23 cellular contexts compared by ENCODE assay signal in genomic region chr12:46282829-46283228, GRCh38. TPM values are rescaled to one million over a fixed set of nuclear protein-coding genes. Genes with fewer than 3 reads are reported as not detected.
DNase-seq lines count a peak whose midpoint lies in the region; ATAC-seq, FAIRE-seq and TF ChIP-seq lines count a peak whose summit lies in the region.
"Had no signal": no experiment of that assay in that cellular context is flagged by ENCODE, and none has a peak within 500 bp of the region (broad histone marks: within the 10 kb centered on the region; RNA-seq: fewer than 3 reads in every experiment).

No MANE protein-coding gene starts in this region.

- H3K4me1 ChIP-seq in HEK293 (ENCODE audit: control insufficient read depth, insufficient read depth, low read length), result no peaks in the 10 kb centered on the region
- H3K4me1 ChIP-seq: A549; BE2C; BLaER1 treated with 17β-estradiol and CSF1 and Interleukin-3, amounts not matched to agents 10 nM and 100 nM; HAP-1 had no signal

- TF ChIP-seq CTCF in HEK293 (tag by site-specific recombination; IDR thresholded peaks at IDR 0.05), result no peak

- ATAC-seq in activated T-cell treated with anti-CD3 and anti-CD28 coated beads, Interleukin-2, amount 50 U/mL, for 72 hours (replicated peaks in 1 of 2), result no peak
- ATAC-seq in activated naive CD8-positive, alpha-beta T cell treated with anti-CD3 and anti-CD28 coated beads, Interleukin-2, amount 50 U/mL, for 24 hours, result no peak
- ATAC-seq: A549 had no signal

- FAIRE-seq in frontal cortex (lab: Jason Lieb, UNC), result peak; percentile 55
- FAIRE-seq: A549, D721Med, GM12892, H54 had no signal

- H3K4me3 ChIP-seq in HEK293 (ENCODE audit: low read depth, low read length), result no peak overlapping the region
- H3K4me3 ChIP-seq: A549, HAP-1 had no signal

- H3K4me3 Mint-ChIP-seq in activated T-cell treated with anti-CD3 and anti-CD28 coated beads, Interleukin-2, amount 50 U/mL, for 72 hours, result no peak overlapping the region
- no peak overlapping the region for H3K4me3 Mint-ChIP-seq in activated naive CD8-positive, alpha-beta T cell treated with anti-CD3 and anti-CD28 coated beads, Interleukin-2, amount 50 U/mL, for 24 hours
- H3K4me3 Mint-ChIP-seq: CD14-positive monocyte; CD4-positive, alpha-beta T cell had no signal

- no peak overlapping the region for H3K27ac ChIP-seq in HEK293 (ENCODE audit: extremely low read depth, low read depth, low read length)
- H3K27ac ChIP-seq: A549; BLaER1 treated with 17β-estradiol and CSF1 and Interleukin-3, amounts not matched to agents 10 nM and 100 nM had no signal

- H3K36me3 ChIP-seq in HEK293 (ENCODE audit: control insufficient read depth in 2 of 2, insufficient read depth in 1 of 2, low read length in 2 of 2), result no peaks in the 10 kb centered on the region
- H3K36me3 ChIP-seq: BE2C, HAP-1 had no signal

- H3K36me3 Mint-ChIP-seq in activated T-cell treated with anti-CD3 and anti-CD28 coated beads, Interleukin-2, amount 50 U/mL, for 72 hours (ENCODE audit: insufficient read depth in 2 of 2), result peaks cover 31 to 43% of the 10 kb centered on the region in 2 donors
- H3K36me3 Mint-ChIP-seq in activated naive CD8-positive, alpha-beta T cell treated with anti-CD3 and anti-CD28 coated beads, Interleukin-2, amount 50 U/mL, for 24 hours (ENCODE audit: low read depth), result peaks cover 39% of the 10 kb centered on the region

- peak overlapping the region; percentile 45 for H3K27ac Mint-ChIP-seq in activated T-cell treated with anti-CD3 and anti-CD28 coated beads, Interleukin-2, amount 50 U/mL, for 72 hours
- H3K27ac Mint-ChIP-seq in activated naive CD8-positive, alpha-beta T cell treated with anti-CD3 and anti-CD28 coated beads, Interleukin-2, amount 50 U/mL, for 24 hours, result no peak overlapping the region
- H3K27ac Mint-ChIP-seq: CD4-positive, alpha-beta T cell had no signal

- CTCF ChIA-PET in HEK293 (lab: Yijun Ruan, JAX), result interaction anchor here (0.6 kb wide), 1 partner anchor 1502 kb away, joined by 3 read pairs; no protein-coding TSS in a partner anchor

- no peaks in the 10 kb centered on the region for H3K9me3 ChIP-seq in HEK293 (ENCODE audit: control insufficient read depth, insufficient read depth, low read depth, low read length)
- H3K9me3 ChIP-seq: HAP-1 had no signal

- H3K9me3 Mint-ChIP-seq in activated T-cell treated with anti-CD3 and anti-CD28 coated beads, Interleukin-2, amount 50 U/mL, for 72 hours, result peaks cover 27% of the 10 kb centered on the region in 2 donors
- H3K9me3 Mint-ChIP-seq in activated naive CD8-positive, alpha-beta T cell treated with anti-CD3 and anti-CD28 coated beads, Interleukin-2, amount 50 U/mL, for 24 hours, result peaks cover 35% of the 10 kb centered on the region

- POLR2A ChIA-PET in HEK293 (lab: Yijun Ruan, JAX), result no interaction called here

- no peaks in the 10 kb centered on the region for H3K4me1 Mint-ChIP-seq in activated T-cell treated with anti-CD3 and anti-CD28 coated beads, Interleukin-2, amount 50 U/mL, for 72 hours (ENCODE audit: low read depth)
- no peaks in the 10 kb centered on the region for H3K4me1 Mint-ChIP-seq in activated naive CD8-positive, alpha-beta T cell treated with anti-CD3 and anti-CD28 coated beads, Interleukin-2, amount 50 U/mL, for 24 hours
- H3K4me1 Mint-ChIP-seq: CD14-positive monocyte; CD8-positive, alpha-beta memory T cell had no signal

- DNase-seq in activated T-cell treated with anti-CD3 and anti-CD28 coated beads, Interleukin-2, amount 50 U/mL, for 72 hours, result no peak
- DNase-seq in activated T-cell treated with anti-CD3 and anti-CD28 coated beads for 4 hours (no peak), frontal cortex (ENCODE audit: low spot score in 2 of 2) (no peak), NCI-H524 (lab: John Stamatoyannopoulos, UW) (no peak), HuH-7 (ENCODE audit: low spot score) (no peak)
- no peak for DNase-seq in activated naive CD8-positive, alpha-beta T cell treated with anti-CD3 and anti-CD28 coated beads, Interleukin-2, amount 50 U/mL, for 24 hours
- DNase-seq: 8988T; ACHN; AML-193; BE2C; CD4-positive, alpha-beta T cell; CD8-positive, alpha-beta memory T cell; DMS53; DMS79 treated with DMSO at 0.1 percent for 48 hours; GOT3 had no signal

- H3K27me3 Mint-ChIP-seq in activated T-cell treated with anti-CD3 and anti-CD28 coated beads, Interleukin-2, amount 50 U/mL, for 72 hours (ENCODE audit: low read depth), result no peaks in the 10 kb centered on the region
- H3K27me3 Mint-ChIP-seq in activated naive CD8-positive, alpha-beta T cell treated with anti-CD3 and anti-CD28 coated beads, Interleukin-2, amount 50 U/mL, for 24 hours, result no peaks in the 10 kb centered on the region
- H3K27me3 Mint-ChIP-seq: CD4-positive, alpha-beta T cell had no signal

TF ChIP-seq in HEK293, 187 proteins besides CTCF, POLR2A, EP300 and RAD21:
- no peak for TF ChIP-seq ZSCAN18 (tag by site-specific recombination; IDR thresholded peaks at IDR 0.05)
- no peak for TF ChIP-seq ZNF488 (tag by site-specific recombination; IDR thresholded peaks at IDR 0.05)
- no peak for TF ChIP-seq PRDM1 (tag by site-specific recombination; IDR thresholded peaks at IDR 0.05)
- TF ChIP-seq ZNF629 (tag by site-specific recombination; IDR thresholded peaks at IDR 0.05), result no peak
- TF ChIP-seq SETDB1 (IDR thresholded peaks at IDR 0.05; ENCODE audit: insufficient read length, low read length), result peak; percentile 69

RNA-seq across cellular contexts. Expression of gene SLC38A1, which starts 14.0 kb away (rescaled TPM):
- 100 to 1,000 TPM; 265 to 277 TPM for total RNA-seq in activated T-cell treated with anti-CD3 and anti-CD28 coated beads, Interleukin-2, amount 50 U/mL, for 72 hours
- 269 TPM for total RNA-seq in frontal cortex
